In the genomic region with DNA sequence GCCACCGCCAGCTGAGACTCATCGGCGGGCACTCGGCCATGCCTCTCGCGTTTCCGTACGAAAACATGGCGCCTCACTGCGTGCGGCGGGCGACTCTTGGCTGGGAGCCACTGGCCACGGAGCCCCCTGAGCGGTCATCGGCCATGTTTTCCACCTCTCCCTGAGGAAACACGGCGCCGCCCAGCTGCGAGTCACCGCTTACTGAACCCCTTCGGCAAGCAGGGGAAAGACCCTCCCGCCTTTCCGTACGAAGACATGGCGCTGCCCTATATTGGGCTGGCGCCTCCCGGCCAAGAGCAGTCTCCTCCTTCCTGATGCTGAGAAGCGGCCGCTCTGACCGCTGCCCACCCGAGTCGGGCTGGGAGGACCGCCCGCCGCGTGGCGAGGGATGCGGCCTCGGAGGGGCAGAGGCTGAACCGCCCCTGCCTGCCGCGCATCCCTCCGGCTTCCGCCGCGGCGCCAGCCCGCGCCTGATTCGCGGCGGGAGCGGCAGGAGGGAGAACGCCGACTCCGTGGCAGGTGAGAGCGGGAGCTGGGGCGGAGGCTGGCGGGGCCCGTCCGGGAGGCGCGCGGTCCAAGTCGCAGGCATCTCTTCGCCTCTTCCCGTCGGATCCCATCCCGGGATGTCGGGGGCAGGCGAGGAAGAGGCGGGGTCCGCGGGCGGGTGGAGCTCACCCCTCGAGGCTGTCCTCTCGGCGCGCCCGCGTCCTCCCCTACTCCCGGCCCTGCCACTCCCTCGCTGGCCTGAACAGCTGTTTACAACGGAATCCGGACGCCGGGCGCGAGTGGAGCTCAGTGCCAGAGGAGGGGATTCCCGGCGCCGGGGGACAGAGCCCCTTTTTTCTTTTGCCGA, we compare ENCODE assay signal across 1 cellular context.
TF ChIP-seq lines count a peak whose summit lies in the region.

TSS of gene TCP11L1 (plus strand) at position 299 of the 853 bp plus-strand sequence. CDS start 4,202 bp downstream, outside the sequence.

TF ChIP-seq in IMR-90, 13 proteins besides CTCF, POLR2A, EP300 and RAD21:
- peak; percentile 14; the same call in 1 of the 2 replicates for TF ChIP-seq MAZ (IDR thresholded peaks at IDR 0.05; ENCODE audit: borderline replicate concordance, low read depth, low read length)
- TF ChIP-seq CEBPB (IDR thresholded peaks at IDR 0.05; ENCODE audit: low read depth, low read length): no peak
- TF ChIP-seq, protein P1, sequence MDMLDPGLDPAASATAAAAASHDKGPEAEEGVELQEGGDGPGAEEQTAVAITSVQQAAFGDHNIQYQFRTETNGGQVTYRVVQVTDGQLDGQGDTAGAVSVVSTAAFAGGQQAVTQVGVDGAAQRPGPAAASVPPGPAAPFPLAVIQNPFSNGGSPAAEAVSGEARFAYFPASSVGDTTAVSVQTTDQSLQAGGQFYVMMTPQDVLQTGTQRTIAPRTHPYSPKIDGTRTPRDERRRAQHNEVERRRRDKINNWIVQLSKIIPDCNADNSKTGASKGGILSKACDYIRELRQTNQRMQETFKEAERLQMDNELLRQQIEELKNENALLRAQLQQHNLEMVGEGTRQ (IDR thresholded peaks at IDR 0.05; ENCODE audit: low read depth, low read length): no peak
- no peak for TF ChIP-seq MXI1 (IDR thresholded peaks at IDR 0.05; ENCODE audit: borderline replicate concordance, low read depth, low read length)
- TF ChIP-seq RCOR1 (IDR thresholded peaks at IDR 0.05; ENCODE audit: insufficient replicate concordance, low read length): peak; percentile 28
